9 cellular contexts compared by ENCODE assay signal in the genomic region with DNA sequence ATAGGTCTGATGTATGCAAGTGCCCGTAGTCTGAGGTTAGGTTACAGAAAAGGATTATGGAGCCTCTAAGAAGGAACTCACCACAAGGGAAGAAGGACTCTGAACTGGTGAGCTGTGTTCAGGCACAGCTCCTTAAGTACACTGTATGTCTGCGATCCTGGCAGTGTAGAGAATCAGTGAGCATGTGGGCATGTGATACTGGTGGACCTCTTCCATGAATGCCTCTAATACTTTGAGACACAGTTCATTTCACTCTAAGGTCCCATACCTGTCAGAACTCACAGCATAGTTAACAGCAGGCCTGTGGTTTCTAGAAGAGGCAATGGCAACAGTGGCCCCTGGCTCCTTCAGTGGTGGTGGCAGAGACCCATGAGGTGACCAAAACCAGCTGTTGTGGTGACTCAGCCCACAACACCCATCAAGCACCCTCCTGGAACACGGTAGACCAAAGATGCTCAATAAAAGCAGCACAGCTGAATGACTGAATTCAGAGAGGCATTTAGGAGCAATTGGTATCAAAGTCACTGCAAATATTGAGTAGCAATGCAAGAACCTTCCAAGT. TPM values are rescaled to one million over a fixed set of nuclear protein-coding genes. Genes with fewer than 3 reads are reported as not detected.
DNase-seq lines count a peak whose midpoint lies in the region; ATAC-seq and TF ChIP-seq lines count a peak whose summit lies in the region.
"Had no signal": no experiment of that assay in that cellular context is flagged by ENCODE, and none has a peak within 500 bp of the region (broad histone marks: within the 10 kb centered on the region; RNA-seq: fewer than 3 reads in every experiment).

No MANE protein-coding gene starts in this region.

- no peak overlapping the region for H3K27ac ChIP-seq in HEK293 (ENCODE audit: extremely low read depth, low read depth, low read length)

- peak; percentile 80 for DNase-seq in RPMI7951 (ENCODE audit: low read depth)
- peak; percentile 15 for DNase-seq in left kidney (ENCODE audit: low read depth, low spot score)
- no peak for DNase-seq in NCI-H2029 (lab: John Stamatoyannopoulos, UW)
- DNase-seq in left ventricle myocardium superior: no peak
- DNase-seq: KG1 had no signal

- CTCF ChIA-PET in HEK293 (lab: Yijun Ruan, JAX): interaction anchor here (0.5 to 4.9 kb wide), 7 partner anchors 41 to 259 kb away, joined by 3 to 91 read pairs (median 4); no protein-coding TSS in a partner anchor

- ATAC-seq in GM19455 (IDR thresholded peaks at IDR 0.05; ENCODE audit: unreplicated experiment) (no peak), GM21447 (IDR thresholded peaks at IDR 0.05; ENCODE audit: unreplicated experiment) (no peak), left ventricle myocardium superior (no peak)

- no peak for TF ChIP-seq CTCF in HEK293 (tag by site-specific recombination; IDR thresholded peaks at IDR 0.05)

- POLR2A ChIA-PET in HEK293 (lab: Yijun Ruan, JAX): interaction anchor here (0.6 to 1.3 kb wide), 3 partner anchors 13 to 1149 kb away, joined by 3 to 8 read pairs (median 4); no protein-coding TSS in a partner anchor

- peak; percentile 52 for TF ChIP-seq POLR2A in GM15510 (IDR thresholded peaks at IDR 0.05; ENCODE audit: borderline replicate concordance, extremely low read depth, insufficient read length)

- no peaks in the 10 kb centered on the region for H3K9me3 ChIP-seq in HEK293 (ENCODE audit: control insufficient read depth, insufficient read depth, low read depth, low read length)

- intact Hi-C loops in left ventricle myocardium superior (cut with micrococcal nuclease): loop anchor here (5.0 kb wide), 1 partner anchor 79 kb away; no protein-coding TSS in a partner anchor

- no peaks in the 10 kb centered on the region for H3K36me3 ChIP-seq in HEK293 (ENCODE audit: control insufficient read depth in 2 of 2, insufficient read depth in 1 of 2, low read length in 2 of 2)

- H3K4me1 ChIP-seq in HEK293 (ENCODE audit: control insufficient read depth, insufficient read depth, low read length): peaks cover 2% of the 10 kb centered on the region; the same call in 1 of the 2 replicates

- no peak overlapping the region for H3K4me3 ChIP-seq in HEK293 (ENCODE audit: low read depth, low read length)

TF ChIP-seq in HEK293, 187 proteins besides CTCF, POLR2A, EP300 and RAD21:
- TF ChIP-seq ZNF24 (tag by site-specific recombination; IDR thresholded peaks at IDR 0.05) (peak; percentile 29; the same call in 1 of the 2 replicates), ZNF121 (tag by site-specific recombination; IDR thresholded peaks at IDR 0.05) (no peak), ZNF624 (tag by site-specific recombination; IDR thresholded peaks at IDR 0.05) (no peak), ZNF292 (tag by site-specific recombination; IDR thresholded peaks at IDR 0.05; ENCODE audit: borderline replicate concordance, low read depth) (no peak), ZNF148 (tag by site-specific recombination; IDR thresholded peaks at IDR 0.05; ENCODE audit: borderline replicate concordance) (no peak), OSR2 (tag by site-specific recombination; IDR thresholded peaks at IDR 0.05) (peak; percentile 80), PRDM10 (tag by site-specific recombination; IDR thresholded peaks at IDR 0.05) (peak; percentile 23; the same call in 1 of the 2 replicates), ZNF133 (tag by site-specific recombination; IDR thresholded peaks at IDR 0.05) (no peak), ZNF311 (tag by site-specific recombination; IDR thresholded peaks at IDR 0.05; ENCODE audit: borderline replicate concordance) (no peak), KLF10 (tag by site-specific recombination; IDR thresholded peaks at IDR 0.05) (0 out of 2 replicates have a peak, but pooled peaks have one; percentile 17), ZIC2 (tag by site-specific recombination; IDR thresholded peaks at IDR 0.05) (peak; percentile 41), ZEB2 (tag by site-specific recombination; IDR thresholded peaks at IDR 0.05) (no peak), ZNF701 (tag by site-specific recombination; IDR thresholded peaks at IDR 0.05) (no peak)
- TF ChIP-seq, protein P1, sequence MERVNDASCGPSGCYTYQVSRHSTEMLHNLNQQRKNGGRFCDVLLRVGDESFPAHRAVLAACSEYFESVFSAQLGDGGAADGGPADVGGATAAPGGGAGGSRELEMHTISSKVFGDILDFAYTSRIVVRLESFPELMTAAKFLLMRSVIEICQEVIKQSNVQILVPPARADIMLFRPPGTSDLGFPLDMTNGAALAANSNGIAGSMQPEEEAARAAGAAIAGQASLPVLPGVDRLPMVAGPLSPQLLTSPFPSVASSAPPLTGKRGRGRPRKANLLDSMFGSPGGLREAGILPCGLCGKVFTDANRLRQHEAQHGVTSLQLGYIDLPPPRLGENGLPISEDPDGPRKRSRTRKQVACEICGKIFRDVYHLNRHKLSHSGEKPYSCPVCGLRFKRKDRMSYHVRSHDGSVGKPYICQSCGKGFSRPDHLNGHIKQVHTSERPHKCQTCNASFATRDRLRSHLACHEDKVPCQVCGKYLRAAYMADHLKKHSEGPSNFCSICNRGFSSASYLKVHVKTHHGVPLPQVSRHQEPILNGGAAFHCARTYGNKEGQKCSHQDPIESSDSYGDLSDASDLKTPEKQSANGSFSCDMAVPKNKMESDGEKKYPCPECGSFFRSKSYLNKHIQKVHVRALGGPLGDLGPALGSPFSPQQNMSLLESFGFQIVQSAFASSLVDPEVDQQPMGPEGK (tag by site-specific recombination; IDR thresholded peaks at IDR 0.05): 0 out of 2 replicates have a peak, but pooled peaks have one; percentile 29
TF ChIP-seq in HEK293: peak in this region for 6.

RNA-seq across cellular contexts. Expression of gene OR6J1, which starts 6.9 kb away (rescaled TPM):
- not detected in 2 replicates for total RNA-seq in RPMI7951 (2014; rRNA removed; shearing (Covaris generic))
- not detected for total RNA-seq in left ventricle myocardium superior

RNA-seq across cellular contexts. Expression of gene ABHD4, which starts 52.9 kb away (rescaled TPM):
- 15.5 and 16.1 TPM in 2 replicates for total RNA-seq in RPMI7951 (2014; rRNA removed; shearing (Covaris generic))
- 24.5 TPM for total RNA-seq in left ventricle myocardium superior

Comparison
In these comparisons a context has a peak if more than half of its experiments do, and no peak if none do; other contexts are left out.
1. DNase-seq: peak in RPMI7951 (single experiment) and left kidney (single experiment); none in NCI-H2029 (single experiment) and left ventricle myocardium superior (single experiment).